Comparison of ENCODE assay signal across 26 cellular contexts in the genomic region with DNA sequence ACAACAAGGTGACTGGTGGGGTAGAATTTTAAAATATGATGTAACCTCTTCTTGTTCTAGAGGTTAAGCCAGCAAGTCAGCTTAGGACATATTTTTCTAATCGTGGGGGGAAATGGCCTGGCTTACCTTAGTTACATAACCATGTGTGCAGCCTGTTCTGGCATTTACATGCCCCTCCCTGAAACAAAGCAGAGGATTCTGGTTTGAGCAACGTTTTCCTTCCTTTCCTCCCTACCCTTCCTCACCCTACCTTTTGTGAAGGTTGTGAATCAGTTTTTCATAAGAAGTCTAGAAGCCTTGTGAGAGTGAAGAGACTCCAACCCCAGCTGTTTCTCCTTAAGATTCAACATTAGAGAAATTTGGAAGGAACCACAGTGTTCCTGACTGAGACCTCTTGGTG.
"Had no signal": no experiment of that assay in that cellular context is flagged by ENCODE, and none has a peak within 500 bp of the region (broad histone marks: within the 10 kb centered on the region; RNA-seq: fewer than 3 reads in every experiment).

No MANE protein-coding gene starts in this region.

- ATAC-seq: activated CD4-positive, alpha-beta T cell treated with anti-CD3 and anti-CD28 coated beads for 36 hours; activated CD8-positive, alpha-beta memory T cell treated with anti-CD3 and anti-CD28 coated beads, Interleukin-2, amount 10 ng/mL, durations not matched to agents 7 days and 5 days; activated CD8-positive, alpha-beta T cell treated with anti-CD3 and anti-CD28 coated beads, Interleukin-2, amount 10 ng/mL, durations not matched to agents 7 days and 5 days; activated naive CD8-positive, alpha-beta T cell treated with anti-CD3 and anti-CD28 coated beads, Interleukin-2, amount 50 U/mL, for 24 hours; left ventricle myocardium superior; sciatic nerve had no signal

- H3K9me3 ChIP-seq: neutrophil, ovary, prostate gland, suprapubic skin had no signal

- H3K36me3 ChIP-seq: cardiac muscle cell, neutrophil, ovary, prostate gland, suprapubic skin, tibial artery had no signal

- H3K4me3 ChIP-seq: cardiac muscle cell, coronary artery, dorsolateral prefrontal cortex, ovary, prostate gland, suprapubic skin, tibial artery had no signal

- H3K27me3 ChIP-seq: cardiac muscle cell, neutrophil, ovary, suprapubic skin, tibial artery had no signal

- DNase-seq: activated CD4-positive, alpha-beta T cell treated with anti-CD3 and anti-CD28 coated beads for 36 hours; activated CD4-positive, CD25-positive, alpha-beta regulatory T cell; activated CD8-positive, alpha-beta memory T cell treated with anti-CD3 and anti-CD28 coated beads, Interleukin-2, amount 10 ng/mL, durations not matched to agents 7 days and 5 days; activated CD8-positive, alpha-beta T cell treated with anti-CD3 and anti-CD28 coated beads, Interleukin-2, amount 10 ng/mL, durations not matched to agents 7 days and 5 days; activated naive CD8-positive, alpha-beta T cell treated with anti-CD3 and anti-CD28 coated beads, Interleukin-2, amount 50 U/mL, for 24 hours; activated T-cell treated with anti-CD3 and anti-CD28 coated beads, Interleukin-2, amount 50 U/mL, for 48 hours; cerebellar nuclear complex; dorsolateral prefrontal cortex; effector memory CD4-positive, alpha-beta T cell; foreskin melanocyte; left ventricle myocardium superior; naive B cell; nephron progenitor cell; ovary; retina; stimulated activated CD4-positive, alpha-beta T cell treated with anti-CD3 and anti-CD28 coated beads, Interleukin-15, amount 100 ng/mL, for 24 hours; stimulated activated CD4-positive, alpha-beta T cell treated with anti-CD3 and anti-CD28 coated beads, Interleukin-2, amount 100 ng/mL, for 24 hours; stimulated activated naive CD4-positive, alpha-beta T cell; T-helper 1 cell; tibial artery had no signal

- H3K27ac ChIP-seq: cardiac muscle cell, coronary artery, dorsolateral prefrontal cortex, neutrophil, ovary, prostate gland, suprapubic skin, tibial artery had no signal

- H3K4me1 ChIP-seq: prostate gland, suprapubic skin, tibial artery had no signal
